Comparison of ENCODE assay signal across 8 cellular contexts in genomic region chr12:56723889-56724659, GRCh38. TPM values are rescaled to one million over a fixed set of nuclear protein-coding genes. Genes with fewer than 3 reads are reported as not detected.
A peak's percentile ranks its signal among the peaks of the same experiment; 100 is the strongest.
DNase-seq lines count a peak whose midpoint lies in the region; ATAC-seq and TF ChIP-seq lines count a peak whose summit lies in the region.

No MANE protein-coding gene starts in this region.

- TF ChIP-seq CTCF in choroid plexus epithelial cell (conservative IDR thresholded peaks at IDR 0.05; ENCODE audit: low read depth, low read length): no peak
- no peak for TF ChIP-seq CTCF in left lung (IDR thresholded peaks at IDR 0.05)

- no peaks in the 10 kb centered on the region for H3K27me3 ChIP-seq in left lung
- no peaks in the 10 kb centered on the region for H3K27me3 ChIP-seq in stomach smooth muscle (ENCODE audit: control insufficient read depth in 1 of 2, insufficient read depth in 2 of 2, low read length in 2 of 2)

- DNase-seq in DMS 273 (lab: John Stamatoyannopoulos, UW; ENCODE audit: unreplicated experiment) (peak; percentile 67), DMS 273 treated with DMSO at 0.1 percent for 48 hours (lab: John Stamatoyannopoulos, UW) (no peak), OCI-M1 (lab: John Stamatoyannopoulos, UW) (peak; percentile 68), choroid plexus epithelial cell (ENCODE audit: low read depth) (peak; percentile 95), left lung (peak in 1 of 2 donors; percentile 18)
- DNase-seq in stimulated activated naive CD4-positive, alpha-beta T cell treated with Interleukin-2 at 50 U/mL for 16 hours (lab: John Stamatoyannopoulos, UW): no peak

- H3K4me1 ChIP-seq in left lung (peaks cover 17 to 56% of the 10 kb centered on the region in 2 donors), stomach smooth muscle (ENCODE audit: control insufficient read depth, insufficient read depth, low read length) (peaks cover 42% of the 10 kb centered on the region)

- H3K4me3 ChIP-seq in choroid plexus epithelial cell (ENCODE audit: low read depth, low read length) (peak overlapping the region; percentile 99), left lung (peak overlapping the region; percentile 71 to 87), stomach smooth muscle (ENCODE audit: low read length in 2 of 2) (peak overlapping the region; percentile 90 to 100)

- peak; percentile 4 for ATAC-seq in left lung
- no peak for ATAC-seq in HG03520 (IDR thresholded peaks at IDR 0.05; ENCODE audit: unreplicated experiment)

- no peaks in the 10 kb centered on the region for H3K9me3 ChIP-seq in left lung
- no peaks in the 10 kb centered on the region for H3K9me3 ChIP-seq in stomach smooth muscle (ENCODE audit: control insufficient read depth in 2 of 2, low read length in 2 of 2)

- H3K36me3 ChIP-seq in left lung: peaks cover 0 to 30% of the 10 kb centered on the region in 2 donors
- peaks cover 14 to 15% of the 10 kb centered on the region in 2 donors for H3K36me3 ChIP-seq in stomach smooth muscle (ENCODE audit: control insufficient read depth in 2 of 2, insufficient read depth in 2 of 2, low read length in 2 of 2)

- H3K27ac ChIP-seq in left lung: peak overlapping the region; percentile 92 to 93
- H3K27ac ChIP-seq in stomach smooth muscle (ENCODE audit: low read length): peak overlapping the region; percentile 89

- H3K9ac ChIP-seq in stomach smooth muscle (ENCODE audit: low read length in 2 of 2): peak overlapping the region; percentile 99

- intact Hi-C loops in left lung (cut with DNase I): no loop called here

RNA-seq across cellular contexts. Expression of gene NACA, which starts 1.0 kb away (rescaled TPM):
- total RNA-seq in left lung: 100 to 1,000 TPM; 531 to 592 TPM

RNA-seq across cellular contexts. Expression of gene PRIM1, which starts 28.0 kb away (rescaled TPM):
- total RNA-seq in left lung: 10 to 100 TPM in 1 of 2 donors, 1 to 10 TPM in 1; 7.2 to 13.6 TPM

RNA-seq across cellular contexts. Expression of gene PTGES3, which starts 36.0 kb away (rescaled TPM):
- total RNA-seq in left lung: 100 to 1,000 TPM; 164 to 210 TPM

RNA-seq across cellular contexts. Expression of gene HSD17B6, which starts 39.0 kb away (rescaled TPM):
- 10 to 100 TPM; 40.7 to 63.0 TPM for total RNA-seq in left lung

Comparison
In these comparisons a context has a peak if more than half of its experiments do, and no peak if none do; other contexts are left out.
1. DNase-seq: peak in DMS 273 (single experiment), OCI-M1 (single experiment) and choroid plexus epithelial cell (single experiment); none in DMS 273 treated with DMSO at 0.1 percent for 48 hours (single experiment) and stimulated activated naive CD4-positive, alpha-beta T cell treated with Interleukin-2 at 50 U/mL for 16 hours (single experiment).
2. Peak in every context shown above with its lines, with median percentiles within 50 percentile points of each other: H3K4me3 ChIP-seq.